ENCODE assay signal across 1 cellular context in genomic region chr2:37231251-37232130, GRCh38.
TF ChIP-seq lines count a peak whose summit lies in the region.

TSS of gene CEBPZ (minus strand) at chr2:37231596. CDS start at chr2:37231567, 29 bp downstream.
TSS of gene NDUFAF7 (plus strand) at chr2:37231658. CDS start at chr2:37231706, 48 bp downstream.

TF ChIP-seq in HepG2, 621 proteins besides CTCF, POLR2A, EP300 and RAD21 (continued from another document and continues in another):
- TF ChIP-seq ZNF577 (CRISPR knock-in tag; IDR thresholded peaks at IDR 0.05; ENCODE audit: borderline replicate concordance, low read depth) (0 out of 2 replicates have a peak, but pooled peaks have one; percentile 48), ZBTB21 (CRISPR knock-in tag; IDR thresholded peaks at IDR 0.05) (peak; percentile 96), ZFX (CRISPR knock-in tag; IDR thresholded peaks at IDR 0.05; ENCODE audit: low read depth) (peak; percentile 69; the same call in 1 of the 2 replicates), ZNF362 (CRISPR knock-in tag; IDR thresholded peaks at IDR 0.05; ENCODE audit: borderline replicate concordance) (no peak), SAP130 (CRISPR knock-in tag; IDR thresholded peaks at IDR 0.05; ENCODE audit: low read depth) (peak; percentile 98), RFX5 (IDR thresholded peaks at IDR 0.05; ENCODE audit: low read depth, low read length) (no peak), AHR (CRISPR knock-in tag; IDR thresholded peaks at IDR 0.05) (peak; percentile 93), SETDB1 (CRISPR knock-in tag; IDR thresholded peaks at IDR 0.05; ENCODE audit: borderline replicate concordance) (peak; percentile 68; the same call in 1 of the 2 replicates), FOXC1 (CRISPR knock-in tag; IDR thresholded peaks at IDR 0.05; ENCODE audit: borderline replicate concordance) (no peak; the same call in 1 of the 2 replicates), REL (CRISPR knock-in tag; conservative IDR thresholded peaks at IDR 0.05) (0 out of 2 replicates have a peak, but pooled peaks have one; percentile 33), ZNF549 (CRISPR knock-in tag; IDR thresholded peaks at IDR 0.05) (no peak), CSRNP1 (CRISPR knock-in tag; IDR thresholded peaks at IDR 0.05) (peak; percentile 94), KMT2A (CRISPR knock-in tag; IDR thresholded peaks at IDR 0.05) (peak; percentile 100), ATF7-NPFF (CRISPR knock-in tag; IDR thresholded peaks at IDR 0.05; ENCODE audit: low read depth) (peak; percentile 60; the same call in 1 of the 2 replicates), TBP (CRISPR knock-in tag; IDR thresholded peaks at IDR 0.05) (0 out of 2 replicates have a peak, but pooled peaks have one; percentile 23), GTF3A (CRISPR knock-in tag; conservative IDR thresholded peaks at IDR 0.05) (no peak), DMAP1 (CRISPR knock-in tag; IDR thresholded peaks at IDR 0.05) (peak; percentile 98), POLR2AphosphoS2 (IDR thresholded peaks at IDR 0.05; ENCODE audit: low read depth, low read length) (peak; percentile 82), ZEB1 (IDR thresholded peaks at IDR 0.05; ENCODE audit: insufficient replicate concordance, low read depth) (peak; percentile 75), SNAPC4 (CRISPR knock-in tag; IDR thresholded peaks at IDR 0.05) (peak; percentile 94), RELA (CRISPR knock-in tag; IDR thresholded peaks at IDR 0.05) (peak; percentile 77; the same call in 1 of the 2 replicates), KAT8 (CRISPR knock-in tag; IDR thresholded peaks at IDR 0.05) (peak; percentile 97), ARNT2 (CRISPR knock-in tag; IDR thresholded peaks at IDR 0.05; ENCODE audit: low read depth) (peak; percentile 88), SIX4 (CRISPR knock-in tag; IDR thresholded peaks at IDR 0.05) (0 out of 2 replicates have a peak, but pooled peaks have one; percentile 40), HIC2 (CRISPR knock-in tag; IDR thresholded peaks at IDR 0.05; ENCODE audit: low read depth) (no peak), U2AF2 (IDR thresholded peaks at IDR 0.05; ENCODE audit: low read depth, low read length) (no peak), SIX1 (CRISPR knock-in tag; IDR thresholded peaks at IDR 0.05; ENCODE audit: borderline replicate concordance) (no peak), ZFP90 (CRISPR knock-in tag; IDR thresholded peaks at IDR 0.05; ENCODE audit: borderline replicate concordance) (peak; percentile 82; the same call in 1 of the 2 replicates), ZNF512 (CRISPR knock-in tag; IDR thresholded peaks at IDR 0.05) (no peak; the same call in 1 of the 2 replicates), PLSCR1 (CRISPR knock-in tag; IDR thresholded peaks at IDR 0.05; ENCODE audit: borderline replicate concordance) (peak; percentile 88; the same call in 1 of the 2 replicates), REPIN1 (CRISPR knock-in tag; IDR thresholded peaks at IDR 0.05; ENCODE audit: borderline replicate concordance, low read depth) (peak; percentile 98), TFDP1 (CRISPR knock-in tag; IDR thresholded peaks at IDR 0.05; ENCODE audit: borderline replicate concordance) (peak; percentile 94; the same call in 1 of the 2 replicates), ZZZ3 (CRISPR knock-in tag; IDR thresholded peaks at IDR 0.05; ENCODE audit: borderline replicate concordance) (no peak; the same call in 1 of the 2 replicates), ZNF331 (CRISPR knock-in tag; IDR thresholded peaks at IDR 0.05) (peak; percentile 83; the same call in 1 of the 2 replicates), TAF15 (IDR thresholded peaks at IDR 0.05; ENCODE audit: low read depth, low read length, poor library complexity, severe bottlenecking) (peak; percentile 63), ZBTB4 (CRISPR knock-in tag; IDR thresholded peaks at IDR 0.05; ENCODE audit: borderline replicate concordance) (peak; percentile 79; the same call in 1 of the 2 replicates), ISL2 (CRISPR knock-in tag; IDR thresholded peaks at IDR 0.05) (peak; percentile 72; the same call in 1 of the 2 replicates), ZNF670 (CRISPR knock-in tag; IDR thresholded peaks at IDR 0.05; ENCODE audit: borderline replicate concordance) (peak; percentile 98), ZNF282 (IDR thresholded peaks at IDR 0.05; ENCODE audit: partially characterized antibody) (no peak), ASH2L (IDR thresholded peaks at IDR 0.05; ENCODE audit: insufficient read length, low read depth, low read length) (peak; percentile 99), IRF9 (CRISPR knock-in tag; IDR thresholded peaks at IDR 0.05; ENCODE audit: borderline replicate concordance) (peak; percentile 67; the same call in 1 of the 2 replicates), HMG20B (CRISPR knock-in tag; conservative IDR thresholded peaks at IDR 0.05) (peak; percentile 51; the same call in 1 of the 2 replicates), NFE2L2 (IDR thresholded peaks at IDR 0.05; ENCODE audit: low read length) (no peak), ZNF570 (CRISPR knock-in tag; IDR thresholded peaks at IDR 0.05; ENCODE audit: borderline replicate concordance) (no peak)
